ENCODE assay signal across 4 cellular contexts in the genomic region with DNA sequence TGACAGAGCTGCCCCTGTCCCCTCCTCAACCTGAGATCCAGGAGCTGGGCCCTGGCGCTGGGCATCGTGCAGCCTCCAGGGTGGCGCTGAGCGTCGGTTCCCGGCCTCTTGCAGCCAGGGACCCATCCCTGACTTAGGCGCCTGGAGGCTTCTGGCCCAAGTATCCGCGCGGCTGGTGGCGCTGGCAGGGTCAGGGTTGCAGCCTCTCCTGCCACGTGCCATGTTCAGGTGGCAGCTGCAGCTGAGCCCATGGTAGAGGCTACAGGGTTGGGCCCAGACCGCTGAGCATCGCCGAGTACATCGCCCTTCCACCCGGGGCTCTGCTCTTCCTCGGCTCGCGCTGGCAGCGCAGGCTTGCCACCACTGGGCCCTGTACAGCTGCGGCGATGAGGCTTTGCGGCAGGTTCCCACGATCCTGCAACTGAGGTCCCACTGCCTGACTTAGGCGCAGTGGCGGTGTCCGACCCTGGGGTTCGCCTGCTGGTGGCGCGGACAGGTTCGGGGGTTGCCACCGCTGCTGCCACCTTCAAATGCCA. TPM values are rescaled to one million over a fixed set of nuclear protein-coding genes. Genes with fewer than 3 reads are reported as not detected.
"Had no signal": no experiment of that assay in that cellular context is flagged by ENCODE, and none has a peak within 500 bp of the region (broad histone marks: within the 10 kb centered on the region; RNA-seq: fewer than 3 reads in every experiment).

No MANE protein-coding gene starts in this region.

RNA-seq across cellular contexts. Expression of a gene that starts 0.4 kb away (rescaled TPM):
- total RNA-seq: HepG2, HT-29, HT1080, IMR-90 had no signal
- polyA plus RNA-seq: HepG2, IMR-90 had no signal
